Comparison of ENCODE assay signal across 1 cellular context in genomic region chr2:69177063-69177771, GRCh38.
TF ChIP-seq lines count a peak whose summit lies in the region.

No MANE protein-coding gene starts in this region.

TF ChIP-seq in K562, 482 proteins besides CTCF, POLR2A, EP300 and RAD21 (continued from another document and continues in another):
- TF ChIP-seq JUND (IDR thresholded peaks at IDR 0.05; ENCODE audit: borderline replicate concordance, low read depth, low read length) (no peak), JUND (tag; IDR thresholded peaks at IDR 0.05; ENCODE audit: borderline replicate concordance, low read depth, low read length) (no peak; the same call in 2 of the 3 replicates), ZC3H4 (CRISPR knock-in tag; IDR thresholded peaks at IDR 0.05; ENCODE audit: borderline replicate concordance) (no peak), RCOR1 (IDR thresholded peaks at IDR 0.05; ENCODE audit: borderline replicate concordance in 1 of 2, low read depth in 2 of 2, low read length in 2 of 2) (peak in 1 of 2 experiments; percentile 79; a peak in 2 of 4 replicates), KDM2B (CRISPR knock-in tag; IDR thresholded peaks at IDR 0.05) (no peak), HMG20B (CRISPR knock-in tag; IDR thresholded peaks at IDR 0.05) (no peak), NKRF (IDR thresholded peaks at IDR 0.05; ENCODE audit: borderline replicate concordance) (no peak), SREBF2 (CRISPR knock-in tag; IDR thresholded peaks at IDR 0.05) (no peak), SMARCA4 (IDR thresholded peaks at IDR 0.05) (peak; percentile 16; the same call in 1 of the 2 replicates), DEAF1 (CRISPR knock-in tag; IDR thresholded peaks at IDR 0.05) (no peak), BRCA1 (IDR thresholded peaks at IDR 0.05) (no peak), BRCA1 (CRISPR knock-in tag; IDR thresholded peaks at IDR 0.05) (no peak), ARID2 (IDR thresholded peaks at IDR 0.05) (no peak), ETV6 (IDR thresholded peaks at IDR 0.05; ENCODE audit: borderline replicate concordance in 1 of 2, low read depth in 2 of 2, low read length in 1 of 2) (no peak), ETV6 (CRISPR knock-in tag; IDR thresholded peaks at IDR 0.05; ENCODE audit: borderline replicate concordance) (no peak), MAFK (IDR thresholded peaks at IDR 0.05; ENCODE audit: low read length) (no peak), ARID1B (IDR thresholded peaks at IDR 0.05) (peak; percentile 26; the same call in 1 of the 2 replicates), CBX5 (IDR thresholded peaks at IDR 0.05; ENCODE audit: borderline replicate concordance, low read depth) (0 out of 2 replicates have a peak, but pooled peaks have one; percentile 10), NONO (IDR thresholded peaks at IDR 0.05; ENCODE audit: low read depth in 2 of 2, low read length in 1 of 2) (no peak), ESRRA (IDR thresholded peaks at IDR 0.05; ENCODE audit: borderline replicate concordance, low read depth) (peak; percentile 82; the same call in 1 of the 2 replicates), ELF1 (tag; IDR thresholded peaks at IDR 0.05) (no peak), CREB1 (IDR thresholded peaks at IDR 0.05) (no peak), CREB1 (CRISPR knock-in tag; IDR thresholded peaks at IDR 0.05) (no peak), BACH1 (tag; IDR thresholded peaks at IDR 0.05) (no peak), CREBBP (IDR thresholded peaks at IDR 0.05; ENCODE audit: low read depth, low read length) (no peak), PHF21A (IDR thresholded peaks at IDR 0.05; ENCODE audit: borderline replicate concordance, low read depth) (no peak), FOSL1 (tag; conservative IDR thresholded peaks at IDR 0.05) (peak; percentile 51), ILF3 (IDR thresholded peaks at IDR 0.05; ENCODE audit: borderline replicate concordance) (no peak), ZNF217 (CRISPR knock-in tag; IDR thresholded peaks at IDR 0.05) (no peak), CTBP1 (IDR thresholded peaks at IDR 0.05; ENCODE audit: borderline replicate concordance) (peak; percentile 63; the same call in 1 of the 2 replicates), NRF1 (conservative IDR thresholded peaks at IDR 0.05 in 1 of 2, IDR thresholded peaks at IDR 0.05 in 1 of 2) (peak in 1 of 2 experiments; percentile 29; a peak in 1 of 4 replicates), POLR2B (IDR thresholded peaks at IDR 0.05; ENCODE audit: low read depth, partially characterized antibody) (no peak), ZNF316 (IDR thresholded peaks at IDR 0.05) (no peak), MCM2 (IDR thresholded peaks at IDR 0.05; ENCODE audit: low read depth) (no peak), POLR2H (tag; IDR thresholded peaks at IDR 0.05; ENCODE audit: low read depth) (no peak), SRSF3 (IDR thresholded peaks at IDR 0.05; ENCODE audit: insufficient read depth, low read length) (no peak), NR1H2 (CRISPR knock-in tag; IDR thresholded peaks at IDR 0.05) (no peak), WHSC1 (IDR thresholded peaks at IDR 0.05; ENCODE audit: low read length) (no peak), NFATC3 (IDR thresholded peaks at IDR 0.05) (no peak), ZNF584 (CRISPR knock-in tag; IDR thresholded peaks at IDR 0.05; ENCODE audit: low read depth) (0 out of 2 replicates have a peak, but pooled peaks have one; percentile 11), MTF1 (CRISPR knock-in tag; IDR thresholded peaks at IDR 0.05; ENCODE audit: borderline replicate concordance) (no peak), MTA1 (IDR thresholded peaks at IDR 0.05; ENCODE audit: borderline replicate concordance) (no peak), ZNF224 (CRISPR knock-in tag; IDR thresholded peaks at IDR 0.05) (no peak), RREB1 (CRISPR knock-in tag; IDR thresholded peaks at IDR 0.05) (no peak), ATF6 (CRISPR knock-in tag; IDR thresholded peaks at IDR 0.05) (no peak), ZNF79 (CRISPR knock-in tag; IDR thresholded peaks at IDR 0.05; ENCODE audit: low read depth) (no peak), KLF13 (tag; IDR thresholded peaks at IDR 0.05; ENCODE audit: borderline replicate concordance, low read depth) (no peak), GATAD2B (IDR thresholded peaks at IDR 0.05; ENCODE audit: borderline replicate concordance) (no peak), THAP7 (CRISPR knock-in tag; IDR thresholded peaks at IDR 0.05) (no peak), ZNF165 (CRISPR knock-in tag; IDR thresholded peaks at IDR 0.05; ENCODE audit: borderline replicate concordance) (no peak), ESRRB (CRISPR knock-in tag; IDR thresholded peaks at IDR 0.05; ENCODE audit: borderline replicate concordance) (no peak), E2F5 (CRISPR knock-in tag; IDR thresholded peaks at IDR 0.05) (no peak), ID3 (CRISPR knock-in tag; IDR thresholded peaks at IDR 0.05) (no peak), ID3 (tag; IDR thresholded peaks at IDR 0.05) (no peak), CBFA2T2 (conservative IDR thresholded peaks at IDR 0.05) (0 out of 2 replicates have a peak, but pooled peaks have one; percentile 22), CREM (IDR thresholded peaks at IDR 0.05; ENCODE audit: low read depth) (no peak), NFIC (IDR thresholded peaks at IDR 0.05) (peak; percentile 89), TFAP4 (CRISPR knock-in tag; IDR thresholded peaks at IDR 0.05; ENCODE audit: borderline replicate concordance) (peak; percentile 64; the same call in 1 of the 2 replicates), GABPB1 (CRISPR knock-in tag; IDR thresholded peaks at IDR 0.05) (no peak)
